ENCODE assay signal across 8 cellular contexts in genomic region chr7:129169705-129170319, GRCh38. TPM values are rescaled to one million over a fixed set of nuclear protein-coding genes. Genes with fewer than 3 reads are reported as not detected.
DNase-seq lines count a peak whose midpoint lies in the region; ATAC-seq and TF ChIP-seq lines count a peak whose summit lies in the region.

No MANE protein-coding gene starts in this region.

- H3K36me3 ChIP-seq in Peyer's patch: no peaks in the 10 kb centered on the region
- no peaks in the 10 kb centered on the region for H3K36me3 ChIP-seq in skeletal muscle satellite cell (ENCODE audit: insufficient read depth, low read length)
- H3K36me3 ChIP-seq in BE2C: no peaks in the 10 kb centered on the region

- ATAC-seq in GM21737 (IDR thresholded peaks at IDR 0.05; ENCODE audit: unreplicated experiment): peak; percentile 51

- H3K4me2 ChIP-seq in skeletal muscle satellite cell (ENCODE audit: low read length): peak overlapping the region; percentile 78

- H3K27me3 ChIP-seq in Peyer's patch (no peaks in the 10 kb centered on the region), skeletal muscle satellite cell (ENCODE audit: control insufficient read depth, insufficient read depth, low read length) (peaks cover 46% of the 10 kb centered on the region), BE2C (no peaks in the 10 kb centered on the region)

- peaks cover 0 to 9% (median 4%) of the 10 kb centered on the region in 4 donors for H3K4me1 ChIP-seq in Peyer's patch
- H3K4me1 ChIP-seq in skeletal muscle satellite cell (ENCODE audit: control insufficient read depth, insufficient read depth, low read length): no peaks in the 10 kb centered on the region
- no peaks in the 10 kb centered on the region for H3K4me1 ChIP-seq in BE2C

- H3K9ac ChIP-seq in skeletal muscle satellite cell (ENCODE audit: low read depth, low read length): no peak overlapping the region

- H3K4me3 ChIP-seq in Peyer's patch (peak overlapping the region; percentile 44 to 56 (median 54)), fibroblast of pulmonary artery (replicated peaks; ENCODE audit: low read depth, low read length) (peak overlapping the region; percentile 46), skeletal muscle satellite cell (ENCODE audit: low read length) (no peak overlapping the region), BE2C (ENCODE audit: low read depth, low read length) (no peak overlapping the region)

- DNase-seq in CMK (ENCODE audit: low read depth) (peak; percentile 5), Peyer's patch (peak in 2 of 3 donors; percentile 59 to 70), fibroblast of pulmonary artery (ENCODE audit: low read depth) (no peak), BE2C (no peak), NCI-H1436 (lab: John Stamatoyannopoulos, UW) (no peak), occipital lobe (lab: John Stamatoyannopoulos, UW) (no peak)

- H3K9me3 ChIP-seq in Peyer's patch (no peaks in the 10 kb centered on the region), skeletal muscle satellite cell (replicated peaks; ENCODE audit: low read length) (no peaks in the 10 kb centered on the region), BE2C (no peaks in the 10 kb centered on the region)

- H3K27ac ChIP-seq in Peyer's patch: peak overlapping the region in 3 of 4 donors; percentile 60 to 80 (median 61)

- TF ChIP-seq CTCF in Peyer's patch (IDR thresholded peaks at IDR 0.05) (no peak), fibroblast of pulmonary artery (IDR thresholded peaks at IDR 0.05; ENCODE audit: low read length, missing control alignments) (no peak), BE2C (IDR thresholded peaks at IDR 0.05; ENCODE audit: low read depth, low read length) (no peak)

- no peak for TF ChIP-seq POLR2A in Peyer's patch (IDR thresholded peaks at IDR 0.05)

RNA-seq across cellular contexts. Expression of gene SMO, which starts 18.6 kb away (rescaled TPM):
- 10 to 100 TPM in 1 of 4 donors, 1 to 10 TPM in 2, under 1 TPM in 1; 0.70 to 14.9 (median 2.2) TPM for total RNA-seq in Peyer's patch
- total RNA-seq in skeletal muscle satellite cell (2012; rRNA removed): 1.5 and 3.5 TPM in 2 replicates
- polyA plus RNA-seq in BE2C (2012; ENCODE audit: insufficient read depth, insufficient read length, low read depth): 1.1 TPM
- total RNA-seq in occipital lobe: 8.7 TPM

RNA-seq across cellular contexts. Expression of gene TSPAN33, which starts 25.3 kb away (rescaled TPM):
- total RNA-seq in Peyer's patch (10 to 100 TPM in 1 of 4 donors, 1 to 10 TPM in 3; 1.0 to 28.9 (median 3.5) TPM), occipital lobe (4.7 TPM)
- 0.25 and 1.7 TPM in 2 replicates for total RNA-seq in skeletal muscle satellite cell (2012; rRNA removed)
- 5.3 TPM for polyA plus RNA-seq in BE2C (2012; ENCODE audit: insufficient read depth, insufficient read length, low read depth)

RNA-seq across cellular contexts. Expression of gene AHCYL2, which starts 55.0 kb away (rescaled TPM):
- total RNA-seq in Peyer's patch: 100 to 1,000 TPM in 1 of 4 donors, 10 to 100 TPM in 3; 37.1 to 186 (median 60.0) TPM
- total RNA-seq in skeletal muscle satellite cell (2012; rRNA removed): 6.3 and 8.1 TPM in 2 replicates
- 6.6 TPM for polyA plus RNA-seq in BE2C (2012; ENCODE audit: insufficient read depth, insufficient read length, low read depth)
- 22.8 TPM for total RNA-seq in occipital lobe

Comparison
In these comparisons a context has a peak if more than half of its experiments do, and no peak if none do; other contexts are left out.
1. DNase-seq: peak in CMK (single experiment) and Peyer's patch (2 of 3); none in fibroblast of pulmonary artery (single experiment), BE2C (single experiment), NCI-H1436 (single experiment) and occipital lobe (single experiment).
2. H3K4me3 ChIP-seq: peak in Peyer's patch (4 of 4) and fibroblast of pulmonary artery (single experiment); none in skeletal muscle satellite cell (single experiment) and BE2C (single experiment).